Comparison of ENCODE assay signal across 24 cellular contexts in the genomic region with DNA sequence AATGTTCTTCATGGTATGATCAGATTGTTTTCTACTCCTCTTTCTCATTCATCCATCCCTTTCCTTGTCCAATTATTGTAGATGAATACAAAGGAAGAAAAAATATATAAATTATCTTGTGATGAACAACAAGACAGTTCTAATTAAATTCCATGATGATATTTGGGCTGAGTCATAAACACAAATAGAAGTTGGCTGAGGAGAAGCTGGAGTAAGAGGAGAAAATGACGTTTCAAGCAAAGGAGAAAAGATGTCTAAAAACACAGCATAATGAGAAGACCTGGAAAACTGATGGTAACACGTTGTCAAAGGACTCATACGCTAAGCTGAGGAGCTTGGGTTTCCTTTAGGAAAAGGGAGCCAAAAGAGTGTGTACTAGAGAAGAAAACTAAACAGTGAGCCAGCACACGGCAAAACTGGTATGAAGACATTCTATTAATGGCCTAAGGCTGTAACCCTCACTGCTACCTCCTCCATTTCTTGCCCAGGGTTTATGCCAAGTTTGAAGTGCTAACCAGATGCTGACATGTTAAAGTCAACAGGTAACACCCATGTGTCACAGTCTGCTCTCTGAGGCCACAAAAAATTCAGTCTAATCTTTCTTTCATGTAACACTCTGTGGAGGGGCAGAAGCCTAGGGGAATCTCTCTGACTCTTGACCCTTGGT. TPM values are rescaled to one million over a fixed set of nuclear protein-coding genes. Genes with fewer than 3 reads are reported as not detected.
DNase-seq lines count a peak whose midpoint lies in the region; ATAC-seq, FAIRE-seq and TF ChIP-seq lines count a peak whose summit lies in the region.
"Had no signal": no experiment of that assay in that cellular context is flagged by ENCODE, and none has a peak within 500 bp of the region (broad histone marks: within the 10 kb centered on the region; RNA-seq: fewer than 3 reads in every experiment).

No MANE protein-coding gene starts in this region.

- no peaks in the 10 kb centered on the region for H3K27me3 ChIP-seq in bronchial epithelial cell (ENCODE audit: control insufficient read depth, insufficient read depth, low read length)
- H3K27me3 ChIP-seq in skeletal muscle tissue (ENCODE audit: control insufficient read depth in 3 of 3, insufficient read depth in 3 of 3, low read length in 3 of 3), result no peaks in the 10 kb centered on the region
- H3K27me3 ChIP-seq: SJSA1 had no signal

- ATAC-seq in Right ventricle myocardium superior (ENCODE audit: poor library complexity) (peak; percentile 37), left ventricle myocardium superior (peak; percentile 69)
- ATAC-seq: Panc1 had no signal

- peaks cover 0 to 7% (median 0%) of the 10 kb centered on the region in 3 donors for H3K4me1 ChIP-seq in skeletal muscle tissue (ENCODE audit: control insufficient read depth in 3 of 3, insufficient read depth in 3 of 3, low read length in 3 of 3)
- H3K4me1 ChIP-seq: SJSA1 had no signal

- no peaks in the 10 kb centered on the region for H3K36me3 Mint-ChIP-seq in endothelial cell (ENCODE audit: low read depth, unreplicated experiment)

- intact Hi-C loops in Right ventricle myocardium superior (cut with DNase I), result no loop called here
- intact Hi-C loops in cardiac septum (cut with DNase I), result no loop called here
- intact Hi-C loops in left ventricle myocardium superior (cut with micrococcal nuclease), result no loop called here

- DNase-seq in Right ventricle myocardium superior (no peak), cardiac septum (ENCODE audit: low spot score) (no peak), bronchial epithelial cell (ENCODE audit: low read depth) (peak; percentile 14), left ventricle myocardium superior (no peak), SIG-M5 treated with dmso at 0.1 percent for 504 hours (lab: John Stamatoyannopoulos, UW; ENCODE audit: unreplicated experiment) (no peak), endothelial cell (ENCODE audit: low spot score) (no peak)
- DNase-seq in stimulated activated CD8-positive, alpha-beta memory T cell treated with anti-CD3 and anti-CD28 coated beads, Interleukin-4, amount 100 ng/mL, for 48 hours, result no peak
- DNase-seq: AML-193; C1 segment of cervical spinal cord; CD8-positive, alpha-beta memory T cell; EL; GF-D8; GM23248; H9; NCI-H1105; NCI-H2081; NCI-H2171; NCI-H524 treated with DMSO at 0.1 percent for 48 hours; NCI-H82 had no signal

- no peak overlapping the region for H3K27ac Mint-ChIP-seq in endothelial cell (ENCODE audit: unreplicated experiment)
- H3K27ac Mint-ChIP-seq: H9 had no signal

- no peaks in the 10 kb centered on the region for H3K9me3 Mint-ChIP-seq in endothelial cell (ENCODE audit: unreplicated experiment)
- H3K9me3 Mint-ChIP-seq: CD8-positive, alpha-beta memory T cell; H9 had no signal

- H3K9me3 ChIP-seq in skeletal muscle tissue (ENCODE audit: control insufficient read depth in 3 of 3, low read length in 3 of 3), result no peaks in the 10 kb centered on the region
- H3K9me3 ChIP-seq: SJSA1 had no signal

- no peak overlapping the region for H3K9ac ChIP-seq in skeletal muscle tissue (ENCODE audit: low read depth in 1 of 3, low read length in 3 of 3)
- H3K9ac ChIP-seq: GM23248, KMS-11 had no signal

- H3K4me3 Mint-ChIP-seq in endothelial cell (ENCODE audit: unreplicated experiment), result no peak overlapping the region
- H3K4me3 Mint-ChIP-seq: CD8-positive, alpha-beta memory T cell; H9 had no signal

- peaks cover 5% of the 10 kb centered on the region for H3K4me1 Mint-ChIP-seq in endothelial cell (ENCODE audit: unreplicated experiment)
- H3K4me1 Mint-ChIP-seq: H9 had no signal

- H3K36me3 ChIP-seq in bronchial epithelial cell (ENCODE audit: control insufficient read depth, insufficient read depth, low read length) (no peaks in the 10 kb centered on the region), skeletal muscle tissue (ENCODE audit: control insufficient read depth in 3 of 3, insufficient read depth in 3 of 3, low read length in 3 of 3) (peaks cover 0 to 6% (median 0%) of the 10 kb centered on the region in 3 donors)

- no peak overlapping the region for H3K4me3 ChIP-seq in bronchial epithelial cell (ENCODE audit: low read depth, low read length)
- H3K4me3 ChIP-seq in skeletal muscle tissue (ENCODE audit: low read length in 3 of 3), result no peak overlapping the region
- H3K4me3 ChIP-seq: GM23248, SJSA1 had no signal

- peak overlapping the region; percentile 26 for H3K27ac ChIP-seq in skeletal muscle tissue (ENCODE audit: low read depth, low read length)
- H3K27ac ChIP-seq: GM23248, HL-60, KMS-11, SJSA1 had no signal

- FAIRE-seq in bronchial epithelial cell (lab: Jason Lieb, UNC), result peak; percentile 28

- no peaks in the 10 kb centered on the region for H3K27me3 Mint-ChIP-seq in endothelial cell (ENCODE audit: unreplicated experiment)
- H3K27me3 Mint-ChIP-seq: CD8-positive, alpha-beta memory T cell had no signal

- TF ChIP-seq CTCF in bronchial epithelial cell (IDR thresholded peaks at IDR 0.05; ENCODE audit: insufficient read depth, low read length, severe bottlenecking) (no peak), endothelial cell (IDR thresholded peaks at IDR 0.05; ENCODE audit: unreplicated experiment) (no peak)

RNA-seq across cellular contexts. Expression of a gene that starts 26.1 kb away (rescaled TPM):
- 10.0 TPM for total RNA-seq in Right ventricle myocardium superior
- total RNA-seq in cardiac septum, result 7.7 TPM
- 3.9 and 4.4 TPM in 2 replicates for total RNA-seq in bronchial epithelial cell
- total RNA-seq in left ventricle myocardium superior, result 12.4 TPM
- 21.9 TPM for total RNA-seq in skeletal muscle tissue
- total RNA-seq in endothelial cell (ENCODE audit: unreplicated experiment), result 11.9 TPM
